9 cellular contexts compared by ENCODE assay signal in genomic region chr1:154751690-154752089, GRCh38.
DNase-seq lines count a peak whose midpoint lies in the region; ATAC-seq lines count a peak whose summit lies in the region.
"Had no signal": no experiment of that assay in that cellular context is flagged by ENCODE, and none has a peak within 500 bp of the region (broad histone marks: within the 10 kb centered on the region; RNA-seq: fewer than 3 reads in every experiment).

No MANE protein-coding gene starts in this region.

- peaks cover 6 to 36% of the 10 kb centered on the region in 2 donors for H3K4me1 ChIP-seq in muscle layer of duodenum (ENCODE audit: control insufficient read depth in 1 of 2, insufficient read depth in 2 of 2, low read length in 2 of 2)

- DNase-seq in DMS153 treated with DMSO at 0.1 percent for 48 hours (lab: John Stamatoyannopoulos, UW; ENCODE audit: unreplicated experiment) (peak; percentile 77), NCI-H1105 (lab: John Stamatoyannopoulos, UW) (peak; percentile 53), amniotic epithelial cell (ENCODE audit: low read depth) (peak; percentile 24)
- DNase-seq in NK-92 treated with Interleukin-12 subunit alpha and Interleukin-12 subunit beta, amount 100 ng/mL, for 24 hours (lab: John Stamatoyannopoulos, UW) = no peak
- DNase-seq: kidney had no signal

- peaks cover 0 to 4% of the 10 kb centered on the region in 2 donors for H3K36me3 ChIP-seq in muscle layer of duodenum (ENCODE audit: control insufficient read depth in 1 of 2, insufficient read depth in 2 of 2, low read length in 2 of 2)

- H3K9me3 ChIP-seq in muscle layer of duodenum (ENCODE audit: control insufficient read depth in 1 of 2, low read length in 2 of 2) = no peaks in the 10 kb centered on the region

- no peak overlapping the region for H3K4me3 ChIP-seq in muscle layer of duodenum (ENCODE audit: low read depth in 1 of 2, low read length in 2 of 2)

- ATAC-seq in GM18867 (IDR thresholded peaks at IDR 0.05; ENCODE audit: unreplicated experiment) = no peak
- no peak for ATAC-seq in HG02678 (IDR thresholded peaks at IDR 0.05; ENCODE audit: unreplicated experiment)
- ATAC-seq in HG03520 (IDR thresholded peaks at IDR 0.05; ENCODE audit: unreplicated experiment) = no peak

- H3K27ac ChIP-seq in muscle layer of duodenum (ENCODE audit: low read length) = peak overlapping the region; percentile 14

- H3K27me3 ChIP-seq in muscle layer of duodenum (ENCODE audit: low read depth, low read length) = no peaks in the 10 kb centered on the region
